ENCODE assay signal across 8 cellular contexts in the genomic region with DNA sequence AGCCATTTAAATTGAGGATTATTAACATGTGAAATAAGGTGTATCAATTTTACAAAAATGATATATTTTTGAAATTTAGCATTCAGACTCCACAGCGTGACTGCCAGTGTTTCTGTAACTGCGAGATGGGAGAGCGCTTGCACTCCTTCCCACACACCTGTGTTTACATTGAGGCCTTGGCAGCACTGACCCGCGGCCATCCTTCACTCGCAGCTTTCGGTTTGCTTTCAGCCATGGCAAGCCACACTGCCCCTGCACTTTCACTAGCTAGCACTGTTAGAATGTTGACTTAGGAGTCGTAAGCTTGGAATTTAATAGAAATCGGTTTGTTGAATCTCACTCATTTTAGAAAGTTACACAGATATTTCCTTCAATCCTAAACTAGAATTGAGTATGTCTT.
A peak's percentile ranks its signal among the peaks of the same experiment; 100 is the strongest.
DNase-seq lines count a peak whose midpoint lies in the region; ATAC-seq and TF ChIP-seq lines count a peak whose summit lies in the region.

No MANE protein-coding gene starts in this region.

- DNase-seq in A172 (ENCODE audit: low spot score) (peak; percentile 11), WTC11 (ENCODE audit: low spot score) (peak; percentile 59), left kidney (ENCODE audit: low read depth, low spot score) (peak; percentile 90), NCI-H524 (lab: John Stamatoyannopoulos, UW) (no peak)
- no peak for DNase-seq in activated naive CD4-positive, alpha-beta T cell treated with anti-CD3 and anti-CD28 coated beads, Interleukin-2, amount 50 U/mL, for 16 hours

- no peaks in the 10 kb centered on the region for H3K36me3 Mint-ChIP-seq in WTC11
- no peaks in the 10 kb centered on the region for H3K36me3 Mint-ChIP-seq in stimulated activated memory B cell treated with anti-CD40 and anti-IgM and Interleukin-4, amounts not matched to agents 10 μg/mL and 1 μg/mL and 100 μg/mL, for 72 hours

- no peaks in the 10 kb centered on the region for H4K20me1 ChIP-seq in Loucy (ENCODE audit: insufficient read depth, low read length, poor library complexity, severe bottlenecking)

- H3K4me1 Mint-ChIP-seq in WTC11: peaks cover 47% of the 10 kb centered on the region
- H3K4me1 Mint-ChIP-seq in stimulated activated memory B cell treated with anti-CD40 and anti-IgM and Interleukin-4, amounts not matched to agents 10 μg/mL and 1 μg/mL and 100 μg/mL, for 72 hours: peaks cover 7% of the 10 kb centered on the region

- H3K4me1 ChIP-seq in Loucy (ENCODE audit: insufficient read depth, low read length, poor library complexity, severe bottlenecking): no peaks in the 10 kb centered on the region

- ATAC-seq in WTC11 (peak; percentile 97), HG03095 (IDR thresholded peaks at IDR 0.05; ENCODE audit: unreplicated experiment) (no peak)
- no peak for ATAC-seq in stimulated activated memory B cell treated with anti-CD40 and anti-IgM and Interleukin-4, amounts not matched to agents 10 μg/mL and 1 μg/mL and 100 μg/mL, for 72 hours

- no peak for TF ChIP-seq CTCF in Loucy (conservative IDR thresholded peaks at IDR 0.05; ENCODE audit: low read length)
- no peak for TF ChIP-seq CTCF in WTC11 (IDR thresholded peaks at IDR 0.05)

- peaks cover 9% of the 10 kb centered on the region; the same call in 1 of the 2 replicates for H3K9me3 Mint-ChIP-seq in WTC11
- no peaks in the 10 kb centered on the region for H3K9me3 Mint-ChIP-seq in stimulated activated memory B cell treated with anti-CD40 and anti-IgM and Interleukin-4, amounts not matched to agents 10 μg/mL and 1 μg/mL and 100 μg/mL, for 72 hours

- H3F3A ChIP-seq in Loucy (ENCODE audit: low read depth): no peaks in the 10 kb centered on the region

- H3K27ac Mint-ChIP-seq in WTC11: peak overlapping the region; percentile 93
- no peak overlapping the region for H3K27ac Mint-ChIP-seq in stimulated activated memory B cell treated with anti-CD40 and anti-IgM and Interleukin-4, amounts not matched to agents 10 μg/mL and 1 μg/mL and 100 μg/mL, for 72 hours

- no peak overlapping the region for H3K9ac ChIP-seq in Loucy (ENCODE audit: low read depth, low read length, poor library complexity, severe bottlenecking)

- CTCF ChIA-PET in WTC11 (lab: Charles Lee): no interaction called here

- H3K9me2 ChIP-seq in Loucy (replicated peaks; ENCODE audit: low read depth, low read length): no peaks in the 10 kb centered on the region

- H3K4me2 ChIP-seq in Loucy (ENCODE audit: low read depth, low read length, poor library complexity, severe bottlenecking): no peak overlapping the region

- peak overlapping the region; percentile 44 for H3K4me3 Mint-ChIP-seq in WTC11
- no peak overlapping the region for H3K4me3 Mint-ChIP-seq in stimulated activated memory B cell treated with anti-CD40 and anti-IgM and Interleukin-4, amounts not matched to agents 10 μg/mL and 1 μg/mL and 100 μg/mL, for 72 hours

- POLR2A ChIA-PET in WTC11 (lab: Charles Lee): no interaction called here

- no peaks in the 10 kb centered on the region for H3K27me3 Mint-ChIP-seq in WTC11 (ENCODE audit: low read depth)
- H3K27me3 Mint-ChIP-seq in stimulated activated memory B cell treated with anti-CD40 and anti-IgM and Interleukin-4, amounts not matched to agents 10 μg/mL and 1 μg/mL and 100 μg/mL, for 72 hours: no peaks in the 10 kb centered on the region

- no peaks in the 10 kb centered on the region for H3K27me3 ChIP-seq in Loucy (ENCODE audit: insufficient read depth, low read length, poor library complexity, severe bottlenecking)

- H3K79me2 ChIP-seq in Loucy (ENCODE audit: insufficient read depth, low read length): no peaks in the 10 kb centered on the region

- peak overlapping the region; percentile 46; the same call in 1 of the 2 replicates for H2AFZ ChIP-seq in Loucy (ENCODE audit: low read length)

- H3K4me3 ChIP-seq in Loucy (ENCODE audit: low read length, poor library complexity, severe bottlenecking): no peak overlapping the region

- no peaks in the 10 kb centered on the region for H3K9me3 ChIP-seq in Loucy (ENCODE audit: insufficient read depth, low read depth, low read length)

- H3K36me3 ChIP-seq in Loucy (ENCODE audit: insufficient read depth, low read length): no peaks in the 10 kb centered on the region

TF ChIP-seq in WTC11, 78 proteins besides CTCF, POLR2A, EP300 and RAD21:
- no peak for TF ChIP-seq ZNF121 (CRISPR knock-in tag; IDR thresholded peaks at IDR 0.05)
- peak; percentile 82; the same call in 1 of the 2 replicates for TF ChIP-seq FOXK1 (CRISPR knock-in tag; IDR thresholded peaks at IDR 0.05)

Comparison
In these comparisons a context has a peak if more than half of its experiments do, and no peak if none do; other contexts are left out.
1. DNase-seq: peak in A172 (single experiment), WTC11 (single experiment) and left kidney (single experiment); none in NCI-H524 (0 of 2) and activated naive CD4-positive, alpha-beta T cell treated with anti-CD3 and anti-CD28 coated beads, Interleukin-2, amount 50 U/mL, for 16 hours (single experiment).